ENCODE assay signal across 2 cellular contexts in genomic region chr11:120875986-120876385, GRCh38.
TF ChIP-seq lines count a peak whose summit lies in the region.

No MANE protein-coding gene starts in this region.

TF ChIP-seq in HEK293, 187 proteins besides CTCF, POLR2A, EP300 and RAD21:
- TF ChIP-seq REST (tag by site-specific recombination; IDR thresholded peaks at IDR 0.05) (no peak), ZNF513 (tag by site-specific recombination; IDR thresholded peaks at IDR 0.05) (peak; percentile 86), ZNF843 (tag by site-specific recombination; IDR thresholded peaks at IDR 0.05) (no peak)

TF ChIP-seq in H1, 55 proteins besides CTCF, POLR2A, EP300 and RAD21:
- TF ChIP-seq KDM4A (IDR thresholded peaks at IDR 0.05; ENCODE audit: low read depth, low read length, severe bottlenecking) (no peak), TEAD4 (IDR thresholded peaks at IDR 0.05; ENCODE audit: low read depth, low read length) (no peak), ASH2L (IDR thresholded peaks at IDR 0.05; ENCODE audit: low read length) (no peak), E2F6 (IDR thresholded peaks at IDR 0.05) (no peak), SAP30 (IDR thresholded peaks at IDR 0.05; ENCODE audit: insufficient read depth, insufficient replicate concordance, low read length) (no peak), JUND (IDR thresholded peaks at IDR 0.05; ENCODE audit: low read length) (no peak), CEBPB (IDR thresholded peaks at IDR 0.05; ENCODE audit: low read depth, low read length) (no peak), ZNF274 (IDR thresholded peaks at IDR 0.05; ENCODE audit: borderline replicate concordance, extremely low read depth, low read length) (no peak), POU5F1 (IDR thresholded peaks at IDR 0.05; ENCODE audit: low read depth, low read length) (no peak), ATF2 (IDR thresholded peaks at IDR 0.05; ENCODE audit: low read length) (no peak), BCL11A (IDR thresholded peaks at IDR 0.05; ENCODE audit: low read depth in 2 of 2, low read length in 2 of 2) (no peak), GTF2F1 (IDR thresholded peaks at IDR 0.05; ENCODE audit: borderline replicate concordance, low read depth, low read length) (no peak)
TF ChIP-seq in H1: peak in this region for 0.
